ENCODE assay signal across 9 cellular contexts in genomic region chr13:19818223-19818842, GRCh38. TPM values are rescaled to one million over a fixed set of nuclear protein-coding genes. Genes with fewer than 3 reads are reported as not detected.
DNase-seq lines count a peak whose midpoint lies in the region; ATAC-seq and TF ChIP-seq lines count a peak whose summit lies in the region.
"Had no signal": no experiment of that assay in that cellular context is flagged by ENCODE, and none has a peak within 500 bp of the region (broad histone marks: within the 10 kb centered on the region; RNA-seq: fewer than 3 reads in every experiment).

No MANE protein-coding gene starts in this region.

- peak; percentile 86 for TF ChIP-seq CTCF in foreskin keratinocyte (conservative IDR thresholded peaks at IDR 0.05)

- no peak overlapping the region for H3K27ac ChIP-seq in foreskin keratinocyte
- H3K27ac ChIP-seq: SK-N-MC had no signal

- peak; percentile 88 for ATAC-seq in foreskin keratinocyte
- ATAC-seq in HG03354 (IDR thresholded peaks at IDR 0.05; ENCODE audit: poor library complexity, severe bottlenecking, unreplicated experiment): no peak

- H3K4me1 ChIP-seq in foreskin keratinocyte: no peaks in the 10 kb centered on the region

- H3K27me3 ChIP-seq in foreskin keratinocyte: no peaks in the 10 kb centered on the region

- DNase-seq in DMS53 (lab: John Stamatoyannopoulos, UW) (peak; percentile 55), DMS53 treated with DMSO at 0.1 percent for 48 hours (lab: John Stamatoyannopoulos, UW; ENCODE audit: unreplicated experiment) (no peak), activated T-cell treated with anti-CD3 and anti-CD28 coated beads for 1 hour (ENCODE audit: low read depth) (peak; percentile 16), foreskin keratinocyte (peak in 1 of 2 donors; percentile 32), retina (peak; percentile 48), NCI-H2171 (lab: John Stamatoyannopoulos, UW) (no peak), GF-D8 (lab: John Stamatoyannopoulos, UW) (no peak)

RNA-seq across cellular contexts. Expression of gene PSPC1, which starts 35.6 kb away (rescaled TPM):
- total RNA-seq in foreskin keratinocyte: 35.9 and 40.0 TPM in 2 replicates
- polyA plus RNA-seq in foreskin keratinocyte: 22.6 and 26.1 TPM in 2 replicates

RNA-seq across cellular contexts. Expression of gene ZMYM5, which starts 45.1 kb away (rescaled TPM):
- total RNA-seq in foreskin keratinocyte: 7.9 and 9.2 TPM in 2 replicates
- 5.5 and 5.8 TPM in 2 replicates for polyA plus RNA-seq in foreskin keratinocyte

Comparison
In these comparisons a context has a peak if more than half of its experiments do, and no peak if none do; other contexts are left out.
1. DNase-seq: peak in DMS53 (single experiment), activated T-cell treated with anti-CD3 and anti-CD28 coated beads for 1 hour (single experiment) and retina (single experiment); none in DMS53 treated with DMSO at 0.1 percent for 48 hours (single experiment), NCI-H2171 (single experiment) and GF-D8 (single experiment).